In the genomic region with DNA sequence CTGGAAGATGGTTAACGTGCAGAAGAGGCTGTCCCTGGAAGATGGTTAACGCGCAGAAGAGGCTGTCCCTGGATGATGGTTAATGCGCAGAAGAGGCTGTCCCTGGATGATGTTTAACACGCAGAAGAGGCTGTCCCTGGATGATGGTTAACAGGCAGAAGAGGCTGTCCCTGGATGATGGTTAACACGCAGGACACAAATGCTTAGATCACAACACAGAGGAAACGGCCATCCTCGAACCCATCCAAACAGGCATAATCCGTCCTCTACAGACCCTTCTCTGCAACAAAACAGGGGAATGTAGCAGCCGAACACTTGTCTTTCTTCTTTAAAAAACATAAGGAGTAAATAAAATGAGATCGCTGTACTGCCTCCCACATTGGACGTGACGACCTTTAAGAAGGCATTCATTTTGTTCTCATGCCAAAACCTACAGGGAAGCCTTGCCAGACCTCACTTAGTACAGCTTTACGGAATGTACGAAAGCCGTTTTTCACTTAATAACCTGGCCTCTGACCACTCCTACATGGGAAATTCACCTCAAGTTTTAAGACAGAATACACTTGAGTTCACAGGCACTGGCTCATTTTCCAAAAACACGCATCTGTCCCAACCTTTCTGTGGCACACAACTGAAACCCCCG, we compare ENCODE assay signal across 18 cellular contexts.
A peak's percentile ranks its signal among the peaks of the same experiment; 100 is the strongest.
DNase-seq lines count a peak whose midpoint lies in the region; ATAC-seq and TF ChIP-seq lines count a peak whose summit lies in the region.
"Had no signal": no experiment of that assay in that cellular context is flagged by ENCODE, and none has a peak within 500 bp of the region (broad histone marks: within the 10 kb centered on the region; RNA-seq: fewer than 3 reads in every experiment).

No MANE protein-coding gene starts in this region.

- no peak for TF ChIP-seq CTCF in heart left ventricle (IDR thresholded peaks at IDR 0.05)
- TF ChIP-seq CTCF in right atrium auricular region (IDR thresholded peaks at IDR 0.05) = no peak
- TF ChIP-seq CTCF in fibroblast of lung (conservative IDR thresholded peaks at IDR 0.05 in 1 of 2, IDR thresholded peaks at IDR 0.05 in 1 of 2; ENCODE audit: low read depth in 1 of 2, low read length in 2 of 2) = no peak
- no peak for TF ChIP-seq CTCF in nephron (IDR thresholded peaks at IDR 0.05; ENCODE audit: unreplicated experiment in 3 of 3)
- no peak for TF ChIP-seq CTCF in thoracic aorta (IDR thresholded peaks at IDR 0.05)

- H3K9me3 ChIP-seq in heart left ventricle (no peaks in the 10 kb centered on the region), right atrium auricular region (no peaks in the 10 kb centered on the region), fibroblast of lung (ENCODE audit: control insufficient read depth, insufficient read depth, low read depth, low read length) (no peaks in the 10 kb centered on the region), thoracic aorta (no peaks in the 10 kb centered on the region)

- no peaks in the 10 kb centered on the region for H4K20me1 ChIP-seq in fibroblast of lung (ENCODE audit: control insufficient read depth, extremely low read depth, insufficient read depth, low read length)

- intact Hi-C loops in heart left ventricle (cut with DNase I) = no loop called here

- H3K4me2 ChIP-seq in fibroblast of lung (ENCODE audit: extremely low read depth, insufficient read depth, low read length) = no peak overlapping the region
- H3K4me2 ChIP-seq: GM23338 had no signal

- H3K27ac Mint-ChIP-seq in nephron = peak overlapping the region in 2 of 3 experiments; percentile 39 to 57
- H3K27ac Mint-ChIP-seq: GM23338 had no signal

- H3K9ac ChIP-seq in fibroblast of lung (ENCODE audit: insufficient read depth, low read length) = no peak overlapping the region

- H3K79me2 ChIP-seq in fibroblast of lung (ENCODE audit: control insufficient read depth, insufficient read depth, low read length) = no peaks in the 10 kb centered on the region

- H3K27me3 ChIP-seq in heart left ventricle (no peaks in the 10 kb centered on the region), right atrium auricular region (no peaks in the 10 kb centered on the region), fibroblast of lung (ENCODE audit: control insufficient read depth, insufficient read depth, low read length) (no peaks in the 10 kb centered on the region), thoracic aorta (replicated peaks; ENCODE audit: insufficient read depth) (no peaks in the 10 kb centered on the region)

- H3K4me1 Mint-ChIP-seq in nephron = peaks cover 27% of the 10 kb centered on the region
- H3K4me1 Mint-ChIP-seq: GM23338 had no signal

- no peak for TF ChIP-seq POLR2A in heart left ventricle (IDR thresholded peaks at IDR 0.05)

- 77 to 83% (median 79%) methylated on average over 18 of the region's 18 CpGs for WGBS in heart left ventricle, 4 donors

- H3K9me3 Mint-ChIP-seq in nephron = no peaks in the 10 kb centered on the region
- H3K9me3 Mint-ChIP-seq: GM23338 had no signal

- peak overlapping the region in 1 of 12 donors; percentile 53 for H3K27ac ChIP-seq in heart left ventricle
- H3K27ac ChIP-seq in right atrium auricular region = no peak overlapping the region
- no peak overlapping the region for H3K27ac ChIP-seq in fibroblast of lung (ENCODE audit: insufficient read depth, low read length)
- no peak overlapping the region for H3K27ac ChIP-seq in thoracic aorta

- H3K36me3 Mint-ChIP-seq in nephron (ENCODE audit: low read depth) = peaks cover 79% of the 10 kb centered on the region

- H3K27me3 Mint-ChIP-seq in nephron (ENCODE audit: low read depth) = no peaks in the 10 kb centered on the region
- H3K27me3 Mint-ChIP-seq: CD4-positive, alpha-beta memory T cell had no signal

- DNase-seq in heart left ventricle (no peak), right atrium auricular region (ENCODE audit: low spot score) (no peak), fibroblast of lung (ENCODE audit: low read depth in 2 of 2) (peak; percentile 44 to 89), thoracic aorta (ENCODE audit: low spot score) (no peak)
- DNase-seq: Calu3; CD4-positive, alpha-beta memory T cell; DMS53; NCI-H1417 treated with DMSO at 0.1 percent for 48 hours; NCI-H2029; NCI-H2171; NCI-H446 treated with DMSO at 0.1 percent for 48 hours had no signal

- no peak overlapping the region for H2AFZ ChIP-seq in fibroblast of lung (ENCODE audit: low read length)
- H2AFZ ChIP-seq: GM23338 had no signal

- peaks cover 0 to 3% (median 0%) of the 10 kb centered on the region in 12 donors for H3K4me1 ChIP-seq in heart left ventricle
- H3K4me1 ChIP-seq in right atrium auricular region = no peaks in the 10 kb centered on the region
- no peaks in the 10 kb centered on the region for H3K4me1 ChIP-seq in fibroblast of lung (ENCODE audit: control insufficient read depth, extremely low read depth, insufficient read depth, low read length)
- H3K4me1 ChIP-seq in thoracic aorta (ENCODE audit: control insufficient read depth in 1 of 2, low read depth in 2 of 2) = peaks cover 0 to 22% of the 10 kb centered on the region in 2 donors

- no peak overlapping the region for H3K4me3 Mint-ChIP-seq in nephron
- H3K4me3 Mint-ChIP-seq: CD4-positive, alpha-beta memory T cell; GM23338 had no signal

- ATAC-seq in heart left ventricle = peak in 3 of 4 donors; percentile 11 to 70 (median 40)
- ATAC-seq in thoracic aorta (ENCODE audit: insufficient number of reproducible peaks, low FRiP score, low read depth) = no peak
- no peak for ATAC-seq in GM19324 (IDR thresholded peaks at IDR 0.05; ENCODE audit: low FRiP score, unreplicated experiment)
- no peak for ATAC-seq in HG03439 (IDR thresholded peaks at IDR 0.05; ENCODE audit: unreplicated experiment)
- ATAC-seq in GM18873 (IDR thresholded peaks at IDR 0.05; ENCODE audit: low FRiP score, unreplicated experiment) = no peak
- ATAC-seq: GM23338, HCT116, K562 had no signal

- no peak overlapping the region for H3K4me3 ChIP-seq in heart left ventricle
- H3K4me3 ChIP-seq in right atrium auricular region = no peak overlapping the region
- no peak overlapping the region for H3K4me3 ChIP-seq in fibroblast of lung (replicated peaks in 1 of 4; ENCODE audit: control extremely low read depth in 1 of 4, insufficient read depth in 1 of 4, low read depth in 3 of 4, low read length in 4 of 4)
- peak overlapping the region; percentile 10 for H3K4me3 ChIP-seq in thoracic aorta
- H3K4me3 ChIP-seq: GM23338, K562 had no signal

- peaks cover 0 to 72% (median 43%) of the 10 kb centered on the region in 9 donors for H3K36me3 ChIP-seq in heart left ventricle
- peaks cover 51% of the 10 kb centered on the region for H3K36me3 ChIP-seq in right atrium auricular region
- H3K36me3 ChIP-seq in fibroblast of lung (ENCODE audit: control insufficient read depth, insufficient read depth, low read length) = peaks cover 6% of the 10 kb centered on the region
- H3K36me3 ChIP-seq in thoracic aorta = peaks cover 9% of the 10 kb centered on the region

Comparison
In these comparisons a context has a peak if more than half of its experiments do, and no peak if none do; other contexts are left out.
1. ATAC-seq: peak in heart left ventricle (3 of 4); none in thoracic aorta (single experiment), GM19324 (single experiment), HG03439 (single experiment) and GM18873 (single experiment).
2. DNase-seq: peak in fibroblast of lung (2 of 2); none in heart left ventricle (0 of 5), right atrium auricular region (single experiment) and thoracic aorta (single experiment).